In the genomic region with DNA sequence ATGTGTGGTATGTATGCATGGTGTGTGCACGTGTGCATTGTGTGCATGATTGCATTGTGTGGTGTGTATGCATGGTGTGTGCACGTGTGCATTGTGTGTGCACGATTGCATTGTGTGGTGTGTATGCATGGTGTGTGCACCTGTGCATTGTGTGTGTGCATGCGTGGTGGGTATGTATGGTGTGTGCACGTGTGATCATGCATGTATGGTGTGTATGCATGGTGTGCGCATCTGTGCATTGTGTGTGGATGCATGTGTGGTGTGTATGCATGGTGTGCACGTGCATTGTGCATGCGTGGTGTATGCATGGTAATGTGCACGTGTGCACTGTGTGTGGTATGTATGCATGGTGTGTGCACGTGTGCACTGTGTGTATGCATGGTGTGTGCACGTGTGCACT, we compare ENCODE assay signal across 26 cellular contexts.
"Had no signal": no experiment of that assay in that cellular context is flagged by ENCODE, and none has a peak within 500 bp of the region (broad histone marks: within the 10 kb centered on the region; RNA-seq: fewer than 3 reads in every experiment).

No MANE protein-coding gene starts in this region.

- DNase-seq: activated CD4-positive, alpha-beta T cell treated with anti-CD3 and anti-CD28 coated beads for 1 hour; activated gamma-delta T cell treated with Interleukin-2 at 50 U/mL for 16 hours; activated T-cell treated with anti-CD3 and anti-CD28 coated beads, Interleukin-2, amount 50 U/mL, for 1 hour; adrenal gland; brain microvascular endothelial cell; caudate nucleus; effector CD4-positive, alpha-beta T cell; erythroblast; foreskin keratinocyte; lower lobe of right lung; mesendoderm; naive B cell; sigmoid colon; stimulated activated CD4-positive, alpha-beta T cell treated with anti-CD3 and anti-CD28 coated beads, Interleukin-15, amount 100 ng/mL, for 24 hours; stomach had no signal

- H3K9me3 Mint-ChIP-seq: activated naive CD4-positive, alpha-beta T cell treated with anti-CD3 and anti-CD28 coated beads, Interleukin-2, amount 50 U/mL, for 24 hours had no signal

- H3K4me1 Mint-ChIP-seq: stimulated activated memory B cell treated with anti-CD40 and anti-IgM and Interleukin-4, amounts not matched to agents 10 μg/mL and 1 μg/mL and 100 μg/mL, for 72 hours had no signal

- ATAC-seq: foreskin keratinocyte; left lobe of liver; stimulated activated memory B cell treated with anti-CD40 and anti-IgM and Interleukin-4, amounts not matched to agents 10 μg/mL and 1 μg/mL and 100 μg/mL, for 72 hours had no signal

- H3K4me3 Mint-ChIP-seq: activated naive CD4-positive, alpha-beta T cell treated with anti-CD3 and anti-CD28 coated beads, Interleukin-2, amount 50 U/mL, for 24 hours; dendritic cell treated with granulocyte-macrophage colony-stimulating factor and Interleukin-4, amounts not matched to agents 40 ng/mL and 50 ng/mL, for 4 days; stimulated activated memory B cell treated with anti-CD40 and anti-IgM and Interleukin-4, amounts not matched to agents 10 μg/mL and 1 μg/mL and 100 μg/mL, for 72 hours had no signal

- H3K4me3 ChIP-seq: adrenal gland, ascending aorta, lower lobe of right lung, sigmoid colon, smooth muscle cell, stomach, suprapubic skin, tibial nerve, vagina had no signal

- H3K4me1 ChIP-seq: adrenal gland, ascending aorta, foreskin keratinocyte, lower lobe of right lung, sigmoid colon, stomach, suprapubic skin, tibial nerve, vagina had no signal

- H3K27me3 Mint-ChIP-seq: activated naive CD4-positive, alpha-beta T cell treated with anti-CD3 and anti-CD28 coated beads, Interleukin-2, amount 50 U/mL, for 24 hours; dendritic cell treated with granulocyte-macrophage colony-stimulating factor and Interleukin-4, amounts not matched to agents 40 ng/mL and 50 ng/mL, for 4 days; naive B cell; stimulated activated memory B cell treated with anti-CD40 and anti-IgM and Interleukin-4, amounts not matched to agents 10 μg/mL and 1 μg/mL and 100 μg/mL, for 72 hours had no signal

- H3K27ac ChIP-seq: adrenal gland, ascending aorta, brain microvascular endothelial cell, foreskin keratinocyte, lower lobe of right lung, sigmoid colon, stomach, suprapubic skin, tibial nerve, vagina had no signal

- H3K27me3 ChIP-seq: adrenal gland, ascending aorta, brain microvascular endothelial cell, foreskin keratinocyte, sigmoid colon, stomach, suprapubic skin, tibial nerve, vagina had no signal

- FAIRE-seq: endometrium, kidney had no signal

- H3K9me3 ChIP-seq: adrenal gland, ascending aorta, lower lobe of right lung, sigmoid colon, stomach, suprapubic skin, vagina had no signal

- H3K27ac Mint-ChIP-seq: activated naive CD4-positive, alpha-beta T cell treated with anti-CD3 and anti-CD28 coated beads, Interleukin-2, amount 50 U/mL, for 24 hours; dendritic cell treated with granulocyte-macrophage colony-stimulating factor and Interleukin-4, amounts not matched to agents 40 ng/mL and 50 ng/mL, for 4 days; naive B cell; stimulated activated memory B cell treated with anti-CD40 and anti-IgM and Interleukin-4, amounts not matched to agents 10 μg/mL and 1 μg/mL and 100 μg/mL, for 72 hours had no signal

- H3K4me2 ChIP-seq: smooth muscle cell had no signal
